1 cellular context compared by ENCODE assay signal in genomic region chr17:50939795-50940684, GRCh38.
TF ChIP-seq lines count a peak whose summit lies in the region.

No MANE protein-coding gene starts in this region.

TF ChIP-seq in K562, 482 proteins besides CTCF, POLR2A, EP300 and RAD21 (continued from another document):
- 0 out of 2 replicates have a peak, but pooled peaks have one; percentile 25 for TF ChIP-seq ZNF395 (CRISPR knock-in tag; IDR thresholded peaks at IDR 0.05)
- no peak for TF ChIP-seq NCOR1 (IDR thresholded peaks at IDR 0.05)
- no peak for TF ChIP-seq HNRNPLL (IDR thresholded peaks at IDR 0.05; ENCODE audit: low read depth, low read length, poor library complexity, severe bottlenecking)
- TF ChIP-seq ZNF280A (IDR thresholded peaks at IDR 0.05; ENCODE audit: low read depth, partially characterized antibody), result no peak
- no peak for TF ChIP-seq ELK3 (CRISPR knock-in tag; IDR thresholded peaks at IDR 0.05)
- no peak for TF ChIP-seq CEBPB (tag; IDR thresholded peaks at IDR 0.05)
- TF ChIP-seq AFF4 (CRISPR knock-in tag; IDR thresholded peaks at IDR 0.05), result no peak
- no peak for TF ChIP-seq PTRF (tag; IDR thresholded peaks at IDR 0.05)
- TF ChIP-seq KLF6 (CRISPR knock-in tag; IDR thresholded peaks at IDR 0.05; ENCODE audit: borderline replicate concordance), result no peak
- TF ChIP-seq NR2C2 (CRISPR knock-in tag; IDR thresholded peaks at IDR 0.05), result no peak
- TF ChIP-seq NR2C2 (tag; IDR thresholded peaks at IDR 0.05), result peak; percentile 14; the same call in 1 of the 2 replicates
- no peak for TF ChIP-seq ZNF212 (CRISPR knock-in tag; IDR thresholded peaks at IDR 0.05)
- TF ChIP-seq NUFIP1 (IDR thresholded peaks at IDR 0.05; ENCODE audit: partially characterized antibody), result no peak
- no peak; the same call in 1 of the 2 replicates for TF ChIP-seq MAX (CRISPR knock-in tag; IDR thresholded peaks at IDR 0.05)
- peak; percentile 85 for TF ChIP-seq ZNF263 (CRISPR knock-in tag; IDR thresholded peaks at IDR 0.05; ENCODE audit: borderline replicate concordance)
- no peak for TF ChIP-seq E2F5 (CRISPR knock-in tag; IDR thresholded peaks at IDR 0.05)
- peak; percentile 32 for TF ChIP-seq PRDM10 (IDR thresholded peaks at IDR 0.05; ENCODE audit: partially characterized antibody)
- no peak for TF ChIP-seq CBFA2T3 (IDR thresholded peaks at IDR 0.05)
- no peak for TF ChIP-seq ZNF134 (CRISPR knock-in tag; conservative IDR thresholded peaks at IDR 0.05)
- no peak for TF ChIP-seq ILK (tag; IDR thresholded peaks at IDR 0.05; ENCODE audit: borderline replicate concordance, low read depth)
- no peak for TF ChIP-seq HINFP (tag; conservative IDR thresholded peaks at IDR 0.05; ENCODE audit: low read depth)
